8 cellular contexts compared by ENCODE assay signal in genomic region chr15:37880009-37880834, GRCh38. TPM values are rescaled to one million over a fixed set of nuclear protein-coding genes. Genes with fewer than 3 reads are reported as not detected.
A peak's percentile ranks its signal among the peaks of the same experiment; 100 is the strongest.
DNase-seq lines count a peak whose midpoint lies in the region; ATAC-seq and TF ChIP-seq lines count a peak whose summit lies in the region.

No MANE protein-coding gene starts in this region.

- no peaks in the 10 kb centered on the region for H3K36me3 Mint-ChIP-seq in activated CD4-positive, alpha-beta T cell treated with anti-CD3 and anti-CD28 coated beads for 36 hours (ENCODE audit: low read depth)

- no peaks in the 10 kb centered on the region for H3F3A ChIP-seq in MM.1S (ENCODE audit: insufficient read depth, low read length)
- no peaks in the 10 kb centered on the region for H3F3A ChIP-seq in SU-DHL-6 (ENCODE audit: insufficient read depth)

- H3K79me2 ChIP-seq in MM.1S (ENCODE audit: low read length) (no peaks in the 10 kb centered on the region), SU-DHL-6 (ENCODE audit: insufficient read depth, low read length) (no peaks in the 10 kb centered on the region)

- H4K20me1 ChIP-seq in MM.1S (ENCODE audit: insufficient read depth, low read length): no peaks in the 10 kb centered on the region
- no peaks in the 10 kb centered on the region for H4K20me1 ChIP-seq in SU-DHL-6 (ENCODE audit: low read depth, low read length)

- WGBS in suprapubic skin: 39% methylated on average over 12 of the region's 12 CpGs

- TF ChIP-seq EP300 in suprapubic skin (IDR thresholded peaks at IDR 0.05): no peak

- H3K4me2 ChIP-seq in MM.1S (ENCODE audit: low read depth, low read length): no peak overlapping the region
- H3K4me2 ChIP-seq in SU-DHL-6 (ENCODE audit: low read depth, low read length, poor library complexity, severe bottlenecking): no peak overlapping the region

- H3K4me1 ChIP-seq in MM.1S (ENCODE audit: low read length) (no peaks in the 10 kb centered on the region), left ventricle myocardium inferior (peaks cover 9% of the 10 kb centered on the region), suprapubic skin (no peaks in the 10 kb centered on the region)

- no peak overlapping the region for H3K9ac ChIP-seq in MM.1S (ENCODE audit: low read length)
- no peak overlapping the region for H3K9ac ChIP-seq in SU-DHL-6 (ENCODE audit: low read length)

- TF ChIP-seq CTCF in MM.1S (IDR thresholded peaks at IDR 0.05; ENCODE audit: low read length): peak; percentile 84
- peak; percentile 47 for TF ChIP-seq CTCF in SU-DHL-6 (IDR thresholded peaks at IDR 0.05; ENCODE audit: insufficient read depth, low read length, poor library complexity, severe bottlenecking)
- TF ChIP-seq CTCF in left ventricle myocardium inferior (IDR thresholded peaks at IDR 0.05; ENCODE audit: borderline replicate concordance): peak; percentile 72
- TF ChIP-seq CTCF in suprapubic skin (IDR thresholded peaks at IDR 0.05): peak; percentile 20 to 44

- POLR2A ChIA-PET in activated CD4-positive, alpha-beta T cell treated with anti-CD3 and anti-CD28 coated beads for 36 hours (lab: Charles Lee): no interaction called here

- no peaks in the 10 kb centered on the region for H3K4me1 Mint-ChIP-seq in activated CD4-positive, alpha-beta T cell treated with anti-CD3 and anti-CD28 coated beads for 36 hours

- H3K36me3 ChIP-seq in MM.1S (replicated peaks; ENCODE audit: insufficient read depth, low read length) (no peaks in the 10 kb centered on the region), SU-DHL-6 (ENCODE audit: low read length) (no peaks in the 10 kb centered on the region), left ventricle myocardium inferior (no peaks in the 10 kb centered on the region), suprapubic skin (no peaks in the 10 kb centered on the region)

- H3K27me3 ChIP-seq in MM.1S (replicated peaks; ENCODE audit: insufficient read depth, low read length): no peaks in the 10 kb centered on the region
- H3K27me3 ChIP-seq in SU-DHL-6 (ENCODE audit: low read length): no peaks in the 10 kb centered on the region
- no peaks in the 10 kb centered on the region for H3K27me3 ChIP-seq in left ventricle myocardium inferior (ENCODE audit: low read depth)
- peaks cover 3% of the 10 kb centered on the region for H3K27me3 ChIP-seq in suprapubic skin

- no peaks in the 10 kb centered on the region for H3K9me3 Mint-ChIP-seq in activated CD4-positive, alpha-beta T cell treated with anti-CD3 and anti-CD28 coated beads for 36 hours (ENCODE audit: low read depth)

- H3K27me3 Mint-ChIP-seq in activated CD4-positive, alpha-beta T cell treated with anti-CD3 and anti-CD28 coated beads for 36 hours: peaks cover 14% of the 10 kb centered on the region

- TF ChIP-seq POLR2A in suprapubic skin (IDR thresholded peaks at IDR 0.05): no peak

- DNase-seq in activated CD4-positive, alpha-beta T cell treated with anti-CD3 and anti-CD28 coated beads for 36 hours: peak; percentile 7
- no peak for DNase-seq in activated CD4-positive, alpha-beta T cell treated with anti-CD3 and anti-CD28 coated beads for 1 hour
- DNase-seq in MM.1S (peak; percentile 49), left ventricle myocardium inferior (no peak), suprapubic skin (ENCODE audit: low spot score in 2 of 2) (no peak), HuH-7.5 (ENCODE audit: low spot score) (no peak)
- no peak for DNase-seq in central memory CD4-positive, alpha-beta T cell

- H3K4me3 ChIP-seq in MM.1S (ENCODE audit: low read length): no peak overlapping the region
- H3K4me3 ChIP-seq in SU-DHL-6 (ENCODE audit: insufficient read depth, low read length, poor library complexity, severe bottlenecking): no peak overlapping the region
- no peak overlapping the region for H3K4me3 ChIP-seq in left ventricle myocardium inferior
- H3K4me3 ChIP-seq in suprapubic skin: no peak overlapping the region

- no peak overlapping the region for H3K4me3 Mint-ChIP-seq in activated CD4-positive, alpha-beta T cell treated with anti-CD3 and anti-CD28 coated beads for 36 hours

- H3K9me3 ChIP-seq in MM.1S (replicated peaks; ENCODE audit: insufficient read depth, low read length): no peaks in the 10 kb centered on the region
- no peaks in the 10 kb centered on the region for H3K9me3 ChIP-seq in SU-DHL-6 (ENCODE audit: insufficient read depth, low read length)
- no peaks in the 10 kb centered on the region for H3K9me3 ChIP-seq in left ventricle myocardium inferior (replicated peaks)
- H3K9me3 ChIP-seq in suprapubic skin: no peaks in the 10 kb centered on the region

- H3K27ac ChIP-seq in MM.1S (ENCODE audit: low read length): no peak overlapping the region
- H3K27ac ChIP-seq in SU-DHL-6 (ENCODE audit: low read depth, low read length): no peak overlapping the region
- H3K27ac ChIP-seq in left ventricle myocardium inferior (replicated peaks): no peak overlapping the region
- no peak overlapping the region for H3K27ac ChIP-seq in suprapubic skin

- CTCF ChIA-PET in activated CD4-positive, alpha-beta T cell treated with anti-CD3 and anti-CD28 coated beads for 36 hours (lab: Charles Lee): interaction anchor here (0.7 to 2.6 kb wide), 3 partner anchors 12 to 116 kb away, joined by 3 to 13 read pairs (median 3); no protein-coding TSS in a partner anchor

- ATAC-seq in activated CD4-positive, alpha-beta T cell treated with anti-CD3 and anti-CD28 coated beads for 36 hours: no peak

- no peaks in the 10 kb centered on the region for H3K9me2 ChIP-seq in MM.1S (replicated peaks; ENCODE audit: insufficient read depth, low read length)
- no peaks in the 10 kb centered on the region for H3K9me2 ChIP-seq in SU-DHL-6 (replicated peaks; ENCODE audit: insufficient read depth, low read length)

- no peak overlapping the region for H3K27ac Mint-ChIP-seq in activated CD4-positive, alpha-beta T cell treated with anti-CD3 and anti-CD28 coated beads for 36 hours

- intact Hi-C loops in activated CD4-positive, alpha-beta T cell treated with anti-CD3 and anti-CD28 coated beads for 36 hours (cut with DNase I, micrococcal nuclease): loop anchor here (1.0 to 10.0 kb wide), 5 partner anchors 115 to 1379 kb away; no protein-coding TSS in a partner anchor
- intact Hi-C loops in left ventricle myocardium inferior (cut with micrococcal nuclease): no loop called here

- H2AFZ ChIP-seq in MM.1S (ENCODE audit: low read length) (no peak overlapping the region), SU-DHL-6 (ENCODE audit: low read depth, low read length, severe bottlenecking) (no peak overlapping the region)

RNA-seq across cellular contexts. Expression of gene TMCO5A, which starts 54.2 kb away (rescaled TPM):
- total RNA-seq in activated CD4-positive, alpha-beta T cell treated with anti-CD3 and anti-CD28 coated beads for 36 hours: not detected
- not detected for total RNA-seq in left ventricle myocardium inferior
- total RNA-seq in suprapubic skin: not detected

Comparison
In these comparisons a context has a peak if more than half of its experiments do, and no peak if none do; other contexts are left out.
1. DNase-seq: peak in activated CD4-positive, alpha-beta T cell treated with anti-CD3 and anti-CD28 coated beads for 36 hours (single experiment) and MM.1S (single experiment); none in activated CD4-positive, alpha-beta T cell treated with anti-CD3 and anti-CD28 coated beads for 1 hour (single experiment), left ventricle myocardium inferior (single experiment), suprapubic skin (0 of 2), HuH-7.5 (single experiment) and central memory CD4-positive, alpha-beta T cell (single experiment).
2. CTCF ChIP-seq: peak in every context shown above with its lines; median percentile 84 in MM.1S; 72 in left ventricle myocardium inferior; 47 in SU-DHL-6; 32 in suprapubic skin.